In the genomic region with DNA sequence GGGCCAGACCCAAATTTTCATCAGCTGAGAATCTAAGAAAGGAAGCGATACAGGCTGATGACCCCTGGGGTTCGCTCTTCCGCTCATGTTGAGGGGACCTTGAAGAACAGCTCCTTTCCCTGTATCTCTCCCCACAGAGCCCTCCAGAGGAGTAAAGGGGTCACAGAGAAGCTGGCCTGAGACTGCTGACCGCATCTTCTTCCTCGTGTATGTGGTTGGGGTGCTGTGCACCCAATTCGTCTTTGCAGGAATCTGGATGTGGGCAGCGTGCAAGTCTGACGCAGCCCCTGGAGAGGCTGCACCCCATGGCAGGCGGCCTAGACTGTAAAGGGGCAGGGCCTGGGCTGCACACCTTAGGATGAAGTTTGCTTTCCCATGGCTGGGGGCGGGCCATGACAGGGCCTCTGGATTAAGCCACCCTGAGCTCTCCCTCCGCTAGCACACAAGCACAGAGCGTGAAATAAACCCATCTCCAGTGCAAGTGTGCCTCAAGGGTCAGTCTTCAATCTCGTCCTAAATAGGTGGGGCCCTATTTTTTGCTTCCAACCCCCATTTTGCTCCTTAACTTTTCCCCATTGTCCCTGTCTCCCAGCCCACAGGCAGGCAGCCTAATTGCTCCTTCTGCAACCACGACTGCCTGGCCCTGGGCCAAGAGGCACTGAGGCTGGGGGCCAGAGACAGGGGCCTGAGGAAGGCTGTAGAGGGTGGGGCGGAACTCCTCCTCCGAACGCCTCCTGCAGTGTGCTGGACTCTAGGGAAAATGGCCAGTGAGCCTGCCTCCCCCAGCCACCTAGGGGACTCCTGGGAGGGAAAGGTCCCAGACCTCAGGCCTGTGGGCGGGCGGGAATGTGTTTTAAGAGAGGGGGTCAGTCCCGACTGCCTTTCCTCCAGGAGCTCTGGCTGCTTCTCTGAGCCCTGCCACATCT, we compare ENCODE assay signal across 1 cellular context.
TF ChIP-seq lines count a peak whose summit lies in the region.

No MANE protein-coding gene starts in this region.

TF ChIP-seq in GM12878, 131 proteins besides CTCF, POLR2A, EP300 and RAD21:
- TF ChIP-seq MLLT1 (IDR thresholded peaks at IDR 0.05), result no peak
- TF ChIP-seq RUNX3 (IDR thresholded peaks at IDR 0.05; ENCODE audit: low read length), result no peak
- no peak for TF ChIP-seq EGR1 (IDR thresholded peaks at IDR 0.05; ENCODE audit: borderline replicate concordance in 1 of 2, low read depth in 2 of 2, low read length in 2 of 2)
- no peak for TF ChIP-seq KAT2A (conservative IDR thresholded peaks at IDR 0.05; ENCODE audit: control insufficient read depth, low read depth, low read length)
- no peak for TF ChIP-seq HDAC2 (IDR thresholded peaks at IDR 0.05)
- no peak for TF ChIP-seq KDM1A (IDR thresholded peaks at IDR 0.05; ENCODE audit: borderline replicate concordance)
- no peak for TF ChIP-seq CHD2 (IDR thresholded peaks at IDR 0.05; ENCODE audit: borderline replicate concordance, low read depth, low read length)
- TF ChIP-seq HDAC6 (IDR thresholded peaks at IDR 0.05; ENCODE audit: unreplicated experiment), result no peak
- TF ChIP-seq NFIC (IDR thresholded peaks at IDR 0.05; ENCODE audit: low read depth, low read length), result no peak
- no peak for TF ChIP-seq ZBTB40 (IDR thresholded peaks at IDR 0.05; ENCODE audit: borderline replicate concordance)
- no peak for TF ChIP-seq SIN3A (IDR thresholded peaks at IDR 0.05; ENCODE audit: low read depth, low read length)
- TF ChIP-seq, protein P1, sequence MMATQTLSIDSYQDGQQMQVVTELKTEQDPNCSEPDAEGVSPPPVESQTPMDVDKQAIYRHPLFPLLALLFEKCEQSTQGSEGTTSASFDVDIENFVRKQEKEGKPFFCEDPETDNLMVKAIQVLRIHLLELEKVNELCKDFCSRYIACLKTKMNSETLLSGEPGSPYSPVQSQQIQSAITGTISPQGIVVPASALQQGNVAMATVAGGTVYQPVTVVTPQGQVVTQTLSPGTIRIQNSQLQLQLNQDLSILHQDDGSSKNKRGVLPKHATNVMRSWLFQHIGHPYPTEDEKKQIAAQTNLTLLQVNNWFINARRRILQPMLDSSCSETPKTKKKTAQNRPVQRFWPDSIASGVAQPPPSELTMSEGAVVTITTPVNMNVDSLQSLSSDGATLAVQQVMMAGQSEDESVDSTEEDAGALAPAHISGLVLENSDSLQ (IDR thresholded peaks at IDR 0.05), result no peak
- no peak for TF ChIP-seq JUND (IDR thresholded peaks at IDR 0.05; ENCODE audit: low read depth, low read length)
- no peak for TF ChIP-seq NR2C1 (IDR thresholded peaks at IDR 0.05)
- TF ChIP-seq CREB1 (IDR thresholded peaks at IDR 0.05; ENCODE audit: low read depth), result no peak
- TF ChIP-seq WRNIP1 (IDR thresholded peaks at IDR 0.05; ENCODE audit: borderline replicate concordance, low read depth, low read length), result no peak
- TF ChIP-seq, protein P2, sequence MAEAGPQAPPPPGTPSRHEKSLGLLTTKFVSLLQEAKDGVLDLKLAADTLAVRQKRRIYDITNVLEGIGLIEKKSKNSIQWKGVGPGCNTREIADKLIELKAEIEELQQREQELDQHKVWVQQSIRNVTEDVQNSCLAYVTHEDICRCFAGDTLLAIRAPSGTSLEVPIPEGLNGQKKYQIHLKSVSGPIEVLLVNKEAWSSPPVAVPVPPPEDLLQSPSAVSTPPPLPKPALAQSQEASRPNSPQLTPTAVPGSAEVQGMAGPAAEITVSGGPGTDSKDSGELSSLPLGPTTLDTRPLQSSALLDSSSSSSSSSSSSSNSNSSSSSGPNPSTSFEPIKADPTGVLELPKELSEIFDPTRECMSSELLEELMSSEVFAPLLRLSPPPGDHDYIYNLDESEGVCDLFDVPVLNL (IDR thresholded peaks at IDR 0.05; ENCODE audit: low read depth, low read length), result no peak
- TF ChIP-seq SREBF1 (IDR thresholded peaks at IDR 0.05; ENCODE audit: low read length), result no peak
- no peak for TF ChIP-seq TCF3 (IDR thresholded peaks at IDR 0.05; ENCODE audit: borderline replicate concordance, insufficient read depth, low read depth, low read length)
- TF ChIP-seq, protein P3, sequence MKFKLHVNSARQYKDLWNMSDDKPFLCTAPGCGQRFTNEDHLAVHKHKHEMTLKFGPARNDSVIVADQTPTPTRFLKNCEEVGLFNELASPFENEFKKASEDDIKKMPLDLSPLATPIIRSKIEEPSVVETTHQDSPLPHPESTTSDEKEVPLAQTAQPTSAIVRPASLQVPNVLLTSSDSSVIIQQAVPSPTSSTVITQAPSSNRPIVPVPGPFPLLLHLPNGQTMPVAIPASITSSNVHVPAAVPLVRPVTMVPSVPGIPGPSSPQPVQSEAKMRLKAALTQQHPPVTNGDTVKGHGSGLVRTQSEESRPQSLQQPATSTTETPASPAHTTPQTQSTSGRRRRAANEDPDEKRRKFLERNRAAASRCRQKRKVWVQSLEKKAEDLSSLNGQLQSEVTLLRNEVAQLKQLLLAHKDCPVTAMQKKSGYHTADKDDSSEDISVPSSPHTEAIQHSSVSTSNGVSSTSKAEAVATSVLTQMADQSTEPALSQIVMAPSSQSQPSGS (IDR thresholded peaks at IDR 0.05; ENCODE audit: low read length), result no peak
